8 cellular contexts compared by ENCODE assay signal in the genomic region with DNA sequence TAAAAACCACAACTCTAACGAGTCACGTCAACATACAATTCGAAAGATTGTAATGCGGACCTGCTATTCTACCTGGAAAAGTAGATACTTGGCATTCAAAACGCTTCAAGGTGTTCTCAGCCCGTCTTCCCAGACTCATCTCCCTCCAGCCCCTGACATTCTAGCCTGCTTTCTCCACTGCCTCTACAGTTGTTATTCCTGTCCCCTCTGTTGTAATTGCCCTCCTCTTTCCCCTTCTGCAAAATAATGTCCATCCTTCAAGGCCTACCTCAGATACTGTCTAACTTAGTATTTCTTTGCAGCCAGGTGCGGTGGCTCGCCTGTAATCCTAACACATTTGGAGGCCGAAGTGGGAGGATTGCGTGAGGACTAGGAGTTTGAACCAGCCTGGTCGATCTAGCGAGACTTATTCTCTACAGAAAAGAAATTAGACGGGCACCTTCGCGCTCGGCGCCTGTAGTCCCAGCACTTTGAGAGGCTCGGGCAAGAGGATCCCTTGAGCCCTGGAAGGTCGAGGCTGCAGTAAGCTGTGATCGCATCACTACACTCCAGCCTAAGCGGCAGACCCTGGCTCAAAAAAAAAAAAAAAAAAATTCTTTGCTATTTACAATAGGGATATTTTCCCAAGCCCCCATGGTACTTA. TPM values are rescaled to one million over a fixed set of nuclear protein-coding genes. Genes with fewer than 3 reads are reported as not detected.
DNase-seq lines count a peak whose midpoint lies in the region; ATAC-seq, FAIRE-seq and TF ChIP-seq lines count a peak whose summit lies in the region.

No MANE protein-coding gene starts in this region.

- no peak overlapping the region for H3K14ac ChIP-seq in mesenchymal stem cell (ENCODE audit: low read length in 2 of 2)

- POLR2A ChIA-PET in A549 (lab: Yijun Ruan, JAX) = interaction anchor here (0.9 to 1.4 kb wide), 9 partner anchors 10 to 343 kb away, joined by 3 to 12 read pairs (median 5); partner anchors contain the start of genes B3GALNT2, GGPS1 and TOMM20

- H3K4me3 ChIP-seq in A549 (peak overlapping the region; percentile 79), mesenchymal stem cell (ENCODE audit: insufficient read depth in 1 of 2, low read depth in 1 of 2, low read length in 2 of 2) (peak overlapping the region in 1 of 2 experiments; percentile 97)

- H3K36me3 ChIP-seq in mesenchymal stem cell (ENCODE audit: control insufficient read depth in 1 of 2, insufficient read depth in 2 of 2, low read depth in 1 of 2, low read length in 2 of 2) = peaks cover 19 to 36% of the 10 kb centered on the region in 2 experiments

- H4K8ac ChIP-seq in mesenchymal stem cell (ENCODE audit: low read length) = peak overlapping the region; percentile 29

- no peak overlapping the region for H2BK15ac ChIP-seq in mesenchymal stem cell (ENCODE audit: low read depth, poor library complexity, severe bottlenecking)

- H3K79me1 ChIP-seq in mesenchymal stem cell (replicated peaks; ENCODE audit: low read length, poor library complexity, severe bottlenecking) = peaks cover 18% of the 10 kb centered on the region

- H3K27me3 Mint-ChIP-seq in brain = peaks cover 7% of the 10 kb centered on the region

- peak overlapping the region; percentile 92 to 99 (median 97) for H3K27ac Mint-ChIP-seq in brain

- no peak for TF ChIP-seq POLR2A in A549 (IDR thresholded peaks at IDR 0.05; ENCODE audit: low read length)

- H2AK5ac ChIP-seq in mesenchymal stem cell (ENCODE audit: low read length, severe bottlenecking) = peak overlapping the region; percentile 96

- peak overlapping the region in 1 of 2 experiments; percentile 85 for H3K4ac ChIP-seq in mesenchymal stem cell (ENCODE audit: low read depth in 1 of 2, low read length in 2 of 2)

- no peak overlapping the region for H2BK5ac ChIP-seq in mesenchymal stem cell (ENCODE audit: low read depth, low read length, poor library complexity, severe bottlenecking)

- FAIRE-seq in A549 (lab: Jason Lieb, UNC) = no peak

- H3K4me1 ChIP-seq in A549 = peaks cover 13% of the 10 kb centered on the region; the same call in 2 of the 3 replicates
- H3K4me1 ChIP-seq in mesenchymal stem cell (ENCODE audit: control insufficient read depth, insufficient read depth, low read depth, low read length) = peaks cover 5% of the 10 kb centered on the region

- H3K9me3 ChIP-seq in A549 = no peaks in the 10 kb centered on the region
- H3K9me3 ChIP-seq in mesenchymal stem cell (ENCODE audit: control insufficient read depth, low read length) = no peaks in the 10 kb centered on the region

- TF ChIP-seq CTCF in A549 (IDR thresholded peaks at IDR 0.05) = no peak
- no peak for TF ChIP-seq CTCF in brain (conservative IDR thresholded peaks at IDR 0.05)

- H3K9ac ChIP-seq in mesenchymal stem cell (ENCODE audit: low read length) = peak overlapping the region; percentile 100

- ATAC-seq in A549 (peak in 1 of 2 experiments; percentile 10; a peak in 3 of 6 replicates), HG03025 (IDR thresholded peaks at IDR 0.05; ENCODE audit: low FRiP score, unreplicated experiment) (peak; percentile 6), HG03280 (IDR thresholded peaks at IDR 0.05; ENCODE audit: unreplicated experiment) (no peak), GM19351 (IDR thresholded peaks at IDR 0.05; ENCODE audit: unreplicated experiment) (no peak)

- H3K27ac ChIP-seq in A549 (peak overlapping the region; percentile 88 to 90), mesenchymal stem cell (ENCODE audit: low read length, poor library complexity, severe bottlenecking) (peak overlapping the region; percentile 97)

- H3K23ac ChIP-seq in mesenchymal stem cell (ENCODE audit: low read length in 2 of 2) = no peak overlapping the region

- H3K4me2 ChIP-seq in A549 (peak overlapping the region; percentile 85), mesenchymal stem cell (ENCODE audit: low read length, poor library complexity, severe bottlenecking) (peak overlapping the region; percentile 46)

- H2BK12ac ChIP-seq in mesenchymal stem cell (ENCODE audit: low read length in 2 of 2) = no peak overlapping the region

- no peak for DNase-seq in A549 (ENCODE audit: low read depth in 1 of 2, low spot score in 1 of 2)
- no peak for DNase-seq in mesenchymal stem cell
- DNase-seq in NCI-H1105 (lab: John Stamatoyannopoulos, UW) = no peak
- no peak for DNase-seq in CD1c-positive myeloid dendritic cell (ENCODE audit: extremely low spot score)

- peaks cover 11% of the 10 kb centered on the region for H3K36me3 Mint-ChIP-seq in brain

- CTCF ChIA-PET in A549 (lab: Yijun Ruan, JAX) = interaction anchor here (0.6 to 0.9 kb wide), 3 partner anchors 10 to 617 kb away, joined by 3 read pairs; no protein-coding TSS in a partner anchor

- no peak for TF ChIP-seq RAD21 in A549 (conservative IDR thresholded peaks at IDR 0.05 in 1 of 2, IDR thresholded peaks at IDR 0.05 in 1 of 2)

- H4K91ac ChIP-seq in mesenchymal stem cell (ENCODE audit: low read length) = no peak overlapping the region

- H2BK120ac ChIP-seq in mesenchymal stem cell (ENCODE audit: low read depth, low read length) = no peak overlapping the region

- 71% methylated on average over 21 of the region's 21 CpGs for WGBS in A549 (ENCODE audit: missing lambda C conversion rate)
- 68% methylated on average over 20 of the region's 21 CpGs for WGBS in mesenchymal stem cell

- peaks cover 29% of the 10 kb centered on the region for H3K4me1 Mint-ChIP-seq in brain

- no peak for TF ChIP-seq EP300 in A549 (IDR thresholded peaks at IDR 0.05)

- H2AFZ ChIP-seq in mesenchymal stem cell (ENCODE audit: low read depth, low read length) = no peak overlapping the region

- H3K9me3 Mint-ChIP-seq in brain = no peaks in the 10 kb centered on the region

- H3K27me3 ChIP-seq in mesenchymal stem cell (ENCODE audit: control insufficient read depth in 1 of 2, insufficient read depth in 1 of 2, low read length in 2 of 2) = no peaks in the 10 kb centered on the region

- peak overlapping the region in 1 of 2 experiments; percentile 82 for H3K18ac ChIP-seq in mesenchymal stem cell (ENCODE audit: low read depth in 1 of 2, low read length in 2 of 2)

- peak overlapping the region in 4 of 5 experiments; percentile 93 to 98 (median 96) for H3K4me3 Mint-ChIP-seq in brain

TF ChIP-seq in A549, 52 proteins besides CTCF, POLR2A, EP300 and RAD21:
- TF ChIP-seq, protein P1, sequence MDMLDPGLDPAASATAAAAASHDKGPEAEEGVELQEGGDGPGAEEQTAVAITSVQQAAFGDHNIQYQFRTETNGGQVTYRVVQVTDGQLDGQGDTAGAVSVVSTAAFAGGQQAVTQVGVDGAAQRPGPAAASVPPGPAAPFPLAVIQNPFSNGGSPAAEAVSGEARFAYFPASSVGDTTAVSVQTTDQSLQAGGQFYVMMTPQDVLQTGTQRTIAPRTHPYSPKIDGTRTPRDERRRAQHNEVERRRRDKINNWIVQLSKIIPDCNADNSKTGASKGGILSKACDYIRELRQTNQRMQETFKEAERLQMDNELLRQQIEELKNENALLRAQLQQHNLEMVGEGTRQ (IDR thresholded peaks at IDR 0.05) = no peak
- no peak for TF ChIP-seq PHF8 (IDR thresholded peaks at IDR 0.05; ENCODE audit: borderline replicate concordance, low read depth)
- no peak for TF ChIP-seq BHLHE40 (IDR thresholded peaks at IDR 0.05; ENCODE audit: low read depth, low read length)
- no peak for TF ChIP-seq NPAS2 (CRISPR knock-in tag; IDR thresholded peaks at IDR 0.05; ENCODE audit: borderline replicate concordance)
- no peak for TF ChIP-seq EHMT2 (IDR thresholded peaks at IDR 0.05; ENCODE audit: low read depth)
- TF ChIP-seq EHF (CRISPR knock-in tag; IDR thresholded peaks at IDR 0.05) = no peak
- no peak for TF ChIP-seq ESRRA (IDR thresholded peaks at IDR 0.05; ENCODE audit: borderline replicate concordance, low read length)
- TF ChIP-seq RFX5 (IDR thresholded peaks at IDR 0.05) = no peak
- no peak for TF ChIP-seq RARB (CRISPR knock-in tag; IDR thresholded peaks at IDR 0.05)
- TF ChIP-seq RNF2 (IDR thresholded peaks at IDR 0.05; ENCODE audit: borderline replicate concordance, low read depth) = no peak
- no peak for TF ChIP-seq POLR2AphosphoS2 (conservative IDR thresholded peaks at IDR 0.05; ENCODE audit: low read length)
- TF ChIP-seq, protein P2, sequence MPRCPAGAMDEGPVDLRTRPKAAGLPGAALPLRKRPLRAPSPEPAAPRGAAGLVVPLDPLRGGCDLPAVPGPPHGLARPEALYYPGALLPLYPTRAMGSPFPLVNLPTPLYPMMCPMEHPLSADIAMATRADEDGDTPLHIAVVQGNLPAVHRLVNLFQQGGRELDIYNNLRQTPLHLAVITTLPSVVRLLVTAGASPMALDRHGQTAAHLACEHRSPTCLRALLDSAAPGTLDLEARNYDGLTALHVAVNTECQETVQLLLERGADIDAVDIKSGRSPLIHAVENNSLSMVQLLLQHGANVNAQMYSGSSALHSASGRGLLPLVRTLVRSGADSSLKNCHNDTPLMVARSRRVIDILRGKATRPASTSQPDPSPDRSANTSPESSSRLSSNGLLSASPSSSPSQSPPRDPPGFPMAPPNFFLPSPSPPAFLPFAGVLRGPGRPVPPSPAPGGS (IDR thresholded peaks at IDR 0.05) = no peak
- no peak for TF ChIP-seq KDM1A (IDR thresholded peaks at IDR 0.05; ENCODE audit: low read depth)
- no peak for TF ChIP-seq HOXB13 (CRISPR knock-in tag; IDR thresholded peaks at IDR 0.05; ENCODE audit: low read depth)
- no peak for TF ChIP-seq CBX8 (IDR thresholded peaks at IDR 0.05)
- no peak for TF ChIP-seq TFCP2L1 (CRISPR knock-in tag; IDR thresholded peaks at IDR 0.05)
- TF ChIP-seq ZNF302 (CRISPR knock-in tag; IDR thresholded peaks at IDR 0.05) = no peak
- no peak for TF ChIP-seq FOSB (CRISPR knock-in tag; IDR thresholded peaks at IDR 0.05)

RNA-seq across cellular contexts. Expression of gene RBM34, which starts 0.8 kb away (rescaled TPM):
- polyA plus RNA-seq in A549 (2011; rRNA removed) (43.9 and 67.8 TPM in 2 replicates), A549 (2017; fragmentation: RNase III; extraction: RNeasy Plus Mini Kit Qiagen cat#74134 plus additional on column Dnase treatment) (81.8 to 89.9 TPM (median 86.5 TPM) in 3 replicates), brain (ENCODE audit: insufficient read depth, low read depth, low replicate concordance) (47.3 TPM)
- 26.3 and 31.5 TPM in 2 replicates for polyA plus RNA-seq in A549 (2012; cell fraction: cytosol; rRNA removed)
- 17.1 and 18.0 TPM in 2 replicates for polyA plus RNA-seq in A549 (2012; cell fraction: nucleus; rRNA removed)
- polyA minus RNA-seq in A549 (2011; rRNA and poly(A)+ RNA removed) = 20.2 and 29.0 TPM in 2 replicates
- polyA plus RNA-seq in mesenchymal stem cell (2013, experiment 1 of 2) = 99.8 TPM
- polyA plus RNA-seq in mesenchymal stem cell (2013, experiment 2 of 2) = 93.1 TPM

RNA-seq across cellular contexts. Expression of gene TOMM20, which starts 33.2 kb away (rescaled TPM):
- polyA plus RNA-seq in A549 (2011; rRNA removed) (118 and 122 TPM in 2 replicates), A549 (2017; fragmentation: RNase III; extraction: RNeasy Plus Mini Kit Qiagen cat#74134 plus additional on column Dnase treatment) (106 to 113 TPM (median 112 TPM) in 3 replicates), brain (ENCODE audit: insufficient read depth, low read depth, low replicate concordance) (94.4 TPM)
- 51.7 and 54.5 TPM in 2 replicates for polyA plus RNA-seq in A549 (2012; cell fraction: cytosol; rRNA removed)
- polyA plus RNA-seq in A549 (2012; cell fraction: nucleus; rRNA removed) = 15.8 and 18.1 TPM in 2 replicates
- 27.0 and 34.3 TPM in 2 replicates for polyA minus RNA-seq in A549 (2011; rRNA and poly(A)+ RNA removed)
- polyA plus RNA-seq in mesenchymal stem cell (2013, experiment 1 of 2) = 99.5 TPM
- 104 TPM for polyA plus RNA-seq in mesenchymal stem cell (2013, experiment 2 of 2)
